In the genomic region with DNA sequence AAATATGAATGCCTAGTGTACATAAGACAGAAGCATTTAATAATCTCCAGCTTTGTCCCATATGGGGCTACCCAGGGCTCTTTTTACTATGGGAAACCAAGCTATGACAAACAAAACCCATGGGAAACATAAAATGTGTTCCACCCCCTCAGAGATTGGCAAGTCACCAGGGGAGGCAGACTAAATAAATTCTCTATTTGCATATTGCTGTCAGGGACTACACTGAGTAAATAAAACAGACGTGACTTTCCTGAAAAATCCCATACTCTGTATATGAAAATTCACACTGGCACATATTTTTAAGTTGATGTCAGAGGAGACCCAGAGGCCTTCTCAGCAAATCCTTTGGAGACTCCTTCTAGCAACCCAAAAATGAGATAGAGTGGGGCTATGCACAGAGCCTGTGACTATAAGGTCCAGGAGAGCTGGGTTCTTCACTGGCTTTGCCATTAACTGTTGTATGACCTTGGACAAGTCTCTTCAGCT, we compare ENCODE assay signal across 14 cellular contexts. TPM values are rescaled to one million over a fixed set of nuclear protein-coding genes. Genes with fewer than 3 reads are reported as not detected.
DNase-seq lines count a peak whose midpoint lies in the region; ATAC-seq and TF ChIP-seq lines count a peak whose summit lies in the region.
"Had no signal": no experiment of that assay in that cellular context is flagged by ENCODE, and none has a peak within 500 bp of the region (broad histone marks: within the 10 kb centered on the region; RNA-seq: fewer than 3 reads in every experiment).

No MANE protein-coding gene starts in this region.

- no peak overlapping the region for H3K27ac ChIP-seq in A673 (ENCODE audit: low read depth, low read length, poor library complexity, severe bottlenecking)
- no peak overlapping the region for H3K27ac ChIP-seq in neuronal stem cell (replicated peaks; ENCODE audit: low read length)
- H3K27ac ChIP-seq: RWPE1 had no signal

- H3K4me1 ChIP-seq in A673 (ENCODE audit: insufficient read depth, low read length, poor library complexity, severe bottlenecking) (no peaks in the 10 kb centered on the region), neuronal stem cell (ENCODE audit: control insufficient read depth in 2 of 2, insufficient read depth in 1 of 2, low read depth in 1 of 2, low read length in 2 of 2) (no peaks in the 10 kb centered on the region)

- TF ChIP-seq CTCF in A673 (conservative IDR thresholded peaks at IDR 0.05; ENCODE audit: low read depth, low read length) = no peak
- TF ChIP-seq CTCF in LNCaP clone FGC (IDR thresholded peaks at IDR 0.05; ENCODE audit: control insufficient read depth, extremely low read depth, insufficient read depth) = no peak

- no peak overlapping the region for H4K91ac ChIP-seq in neuronal stem cell (ENCODE audit: low read depth, low read length, poor library complexity)

- H2BK120ac ChIP-seq in neuronal stem cell (ENCODE audit: low read depth, low read length) = no peak overlapping the region

- no peak overlapping the region for H3K23ac ChIP-seq in neuronal stem cell (ENCODE audit: low read depth, low read length, poor library complexity)

- H2AK5ac ChIP-seq in neuronal stem cell (ENCODE audit: low read depth, low read length) = no peak overlapping the region

- DNase-seq in A673 (ENCODE audit: low spot score) = peak; percentile 71
- peak; percentile 89 for DNase-seq in LNCaP clone FGC (ENCODE audit: low read depth)
- DNase-seq in dedifferentiated amniotic fluid mesenchymal stem cell (ENCODE audit: extremely low spot score) = peak; percentile 49
- DNase-seq in left cardiac atrium = no peak
- no peak for DNase-seq in stimulated activated CD4-positive, alpha-beta T cell treated with anti-CD3 and anti-CD28 coated beads, Interleukin-12 subunit alpha, Interleukin-12 subunit beta, amount 100 ng/mL, for 4 hours
- no peak for DNase-seq in neuronal stem cell (ENCODE audit: low spot score)
- DNase-seq: caudate nucleus; kidney glomerular epithelial cell; NCI-H1436; stimulated activated CD4-positive, alpha-beta T cell treated with anti-CD3 and anti-CD28 coated beads, Interleukin-15, amount 100 ng/mL, for 24 hours had no signal

- no TSS peak for BruUV-seq in A673 (replicated peaks; lab: Mats Ljungman, UMichigan)

- H3K36me3 ChIP-seq in A673 (ENCODE audit: insufficient read depth, low read length, poor library complexity, severe bottlenecking) (no peaks in the 10 kb centered on the region), neuronal stem cell (replicated peaks in 1 of 2; ENCODE audit: control insufficient read depth in 2 of 2, insufficient read depth in 2 of 2, low read length in 2 of 2) (no peaks in the 10 kb centered on the region)

- H3K9me3 ChIP-seq in A673 (ENCODE audit: low read depth, low read length, poor library complexity, severe bottlenecking) (no peaks in the 10 kb centered on the region), neuronal stem cell (replicated peaks in 1 of 2; ENCODE audit: control insufficient read depth in 2 of 2, insufficient read depth in 1 of 2, low read depth in 1 of 2, low read length in 2 of 2) (no peaks in the 10 kb centered on the region)

- no peak overlapping the region for H3K4me2 ChIP-seq in neuronal stem cell (ENCODE audit: insufficient read depth, low read length, poor library complexity, severe bottlenecking)

- no CpG with 5 or more reads among the region's 1 CpG for WGBS in neuronal stem cell (ENCODE audit: extremely low coverage in 2 of 2, insufficient read length in 2 of 2, insufficient replicate concordance in 1 of 2), 2 donors

- peaks cover 23% of the 10 kb centered on the region for H3K27me3 ChIP-seq in A673 (replicated peaks; ENCODE audit: insufficient read depth, low read depth, low read length, poor library complexity)
- no peaks in the 10 kb centered on the region for H3K27me3 ChIP-seq in neuronal stem cell (ENCODE audit: control insufficient read depth in 3 of 3, insufficient read depth in 3 of 3, low read depth in 1 of 3, low read length in 3 of 3)

- no peak overlapping the region for H2BK12ac ChIP-seq in neuronal stem cell (ENCODE audit: low read length)

- POLR2A ChIA-PET in A673 (lab: Charles Lee; ENCODE audit: low non-redundant PET) = no interaction called here

- no peak overlapping the region for H3K4ac ChIP-seq in neuronal stem cell (ENCODE audit: low read length)

- no peak overlapping the region for H4K8ac ChIP-seq in neuronal stem cell (ENCODE audit: low read depth, low read length)

- H3K9ac ChIP-seq in neuronal stem cell (ENCODE audit: low read depth, low read length, poor library complexity) = no peak overlapping the region

- H3K79me1 ChIP-seq in neuronal stem cell (ENCODE audit: low read depth, low read length) = no peaks in the 10 kb centered on the region

- CTCF ChIA-PET in A673 (lab: Charles Lee) = interaction anchor here (0.9 kb wide), 1 partner anchor 33 kb away, joined by 4 read pairs; no protein-coding TSS in a partner anchor

- no peak overlapping the region for H2BK5ac ChIP-seq in neuronal stem cell (ENCODE audit: low read length)

- ATAC-seq in GM19438 (IDR thresholded peaks at IDR 0.05; ENCODE audit: low read depth, unreplicated experiment) = peak; percentile 26
- ATAC-seq in left cardiac atrium = no peak
- no peak for ATAC-seq in HG03135 (IDR thresholded peaks at IDR 0.05; ENCODE audit: unreplicated experiment)

- H3K14ac ChIP-seq in neuronal stem cell (ENCODE audit: low read length) = no peak overlapping the region

- H2AFZ ChIP-seq in neuronal stem cell (ENCODE audit: low read length) = no peak overlapping the region

- no peak overlapping the region for H3K4me3 ChIP-seq in A673 (ENCODE audit: low read depth, low read length, poor library complexity, severe bottlenecking)
- H3K4me3 ChIP-seq in LNCaP clone FGC (ENCODE audit: low read depth, low read length) = no peak overlapping the region
- no peak overlapping the region for H3K4me3 ChIP-seq in neuronal stem cell (ENCODE audit: low read length in 2 of 2)

- no peak overlapping the region for H2BK15ac ChIP-seq in neuronal stem cell (ENCODE audit: low read length)

- intact Hi-C loops in A673 (cut with micrococcal nuclease; ENCODE audit: unreplicated experiment) = loop anchor here (10.0 kb wide), 1 partner anchor 1105 kb away; no protein-coding TSS in a partner anchor
- intact Hi-C loops in left cardiac atrium (cut with DNase I) = no loop called here

- no peak overlapping the region for H3K18ac ChIP-seq in neuronal stem cell (ENCODE audit: low read length)

RNA-seq across cellular contexts. Expression of a gene that starts 44.0 kb away (rescaled TPM):
- total RNA-seq in A673 (2021) = not detected in 2 replicates
- under 1 TPM; 0.18 to 0.74 TPM for total RNA-seq in left cardiac atrium
- 29.1 TPM for polyA plus RNA-seq in neuronal stem cell (2013, experiment 1 of 2)
- polyA plus RNA-seq in neuronal stem cell (2013, experiment 2 of 2) = 28.3 TPM
- polyA plus RNA-seq: neural cell had no signal

RNA-seq across cellular contexts. Expression of a gene that starts 49.5 kb away (rescaled TPM):
- total RNA-seq in A673 (2021) (0.66 and 0.73 TPM in 2 replicates), left cardiac atrium (under 1 TPM; 0.05 to 0.15 TPM)
- polyA plus RNA-seq in neuronal stem cell (2013, experiment 1 of 2) = 0.93 TPM
- polyA plus RNA-seq in neuronal stem cell (2013, experiment 2 of 2) = 1.0 TPM

Comparison
In these comparisons a context has a peak if more than half of its experiments do, and no peak if none do; other contexts are left out.
1. DNase-seq: peak in A673 (single experiment), LNCaP clone FGC (single experiment) and dedifferentiated amniotic fluid mesenchymal stem cell (single experiment); none in left cardiac atrium (single experiment), stimulated activated CD4-positive, alpha-beta T cell treated with anti-CD3 and anti-CD28 coated beads, Interleukin-12 subunit alpha, Interleukin-12 subunit beta, amount 100 ng/mL, for 4 hours (single experiment) and neuronal stem cell (single experiment).